11 cellular contexts compared by ENCODE assay signal in genomic region chr15:90645873-90646605, GRCh38.
DNase-seq lines count a peak whose midpoint lies in the region; ATAC-seq and TF ChIP-seq lines count a peak whose summit lies in the region.
"Had no signal": no experiment of that assay in that cellular context is flagged by ENCODE, and none has a peak within 500 bp of the region (broad histone marks: within the 10 kb centered on the region; RNA-seq: fewer than 3 reads in every experiment).

No MANE protein-coding gene starts in this region.

- peaks cover 32% of the 10 kb centered on the region for H3K4me1 Mint-ChIP-seq in activated T-helper 2 cell treated with anti-CD3 and anti-CD28 coated beads, Interferon-gamma antibody, Interleukin-2, Interleukin-4, amounts not matched to agents 10 μg/mL and 5 μg/mL and 100 μg/mL, durations not matched to agents 14 hours and 24 hours and 36 hours (ENCODE audit: low read depth)

- no peak for TF ChIP-seq EP300 in stomach (IDR thresholded peaks at IDR 0.05)

- H3K36me3 ChIP-seq in left lung (peaks cover 0 to 33% of the 10 kb centered on the region in 2 donors), stomach (peaks cover 25 to 44% (median 35%) of the 10 kb centered on the region in 4 donors)

- 67 to 76% (median 72%) methylated on average over 23 of the region's 23 CpGs for WGBS in stomach, 5 donors

- peaks cover 30% of the 10 kb centered on the region for H3K36me3 Mint-ChIP-seq in activated T-helper 2 cell treated with anti-CD3 and anti-CD28 coated beads, Interferon-gamma antibody, Interleukin-2, Interleukin-4, amounts not matched to agents 10 μg/mL and 5 μg/mL and 100 μg/mL, durations not matched to agents 14 hours and 24 hours and 36 hours (ENCODE audit: low read depth)

- no peaks in the 10 kb centered on the region for H3K9me3 ChIP-seq in left lung
- H3K9me3 ChIP-seq in stomach: no peaks in the 10 kb centered on the region

- intact Hi-C loops in activated T-helper 2 cell treated with anti-CD3 and anti-CD28 coated beads, Interferon-gamma antibody, Interleukin-2, Interleukin-4, amounts not matched to agents 10 μg/mL and 5 μg/mL and 100 μg/mL, durations not matched to agents 14 hours and 24 hours and 36 hours (cut with micrococcal nuclease): loop anchor here (5.0 kb wide), 3 partner anchors 106 to 226 kb away; no protein-coding TSS in a partner anchor
- intact Hi-C loops in left lung (cut with DNase I): loop anchor here in 1 of 2 donors (5.0 kb wide), 1 partner anchor 241 kb away; no protein-coding TSS in a partner anchor
- intact Hi-C loops in stomach (cut with DNase I; ENCODE audit: low total_unique reads): no loop called here

- no peaks in the 10 kb centered on the region for H3K27me3 Mint-ChIP-seq in activated T-helper 2 cell treated with anti-CD3 and anti-CD28 coated beads, Interferon-gamma antibody, Interleukin-2, Interleukin-4, amounts not matched to agents 10 μg/mL and 5 μg/mL and 100 μg/mL, durations not matched to agents 14 hours and 24 hours and 36 hours (ENCODE audit: low read depth)

- peak overlapping the region; percentile 62 for H3K27ac Mint-ChIP-seq in activated T-helper 2 cell treated with anti-CD3 and anti-CD28 coated beads, Interferon-gamma antibody, Interleukin-2, Interleukin-4, amounts not matched to agents 10 μg/mL and 5 μg/mL and 100 μg/mL, durations not matched to agents 14 hours and 24 hours and 36 hours

- no peak overlapping the region for H3K4me3 Mint-ChIP-seq in activated T-helper 2 cell treated with anti-CD3 and anti-CD28 coated beads, Interferon-gamma antibody, Interleukin-2, Interleukin-4, amounts not matched to agents 10 μg/mL and 5 μg/mL and 100 μg/mL, durations not matched to agents 14 hours and 24 hours and 36 hours (ENCODE audit: low read depth)

- peaks cover 4 to 30% of the 10 kb centered on the region in 2 donors for H3K4me1 ChIP-seq in left lung
- H3K4me1 ChIP-seq in stomach: peaks cover 0 to 22% (median 6%) of the 10 kb centered on the region in 4 donors

- TF ChIP-seq POLR2A in stomach (IDR thresholded peaks at IDR 0.05): no peak

- H3K27ac ChIP-seq in left lung (no peak overlapping the region), stomach (peak overlapping the region in 2 of 5 donors; percentile 26 to 29)

- peak; percentile 59 for DNase-seq in activated effector memory CD4-positive, alpha-beta T cell treated with anti-CD3 and anti-CD28 coated beads, Interleukin-2, amount 50 U/mL, for 16 hours
- DNase-seq in activated effector memory CD4-positive, alpha-beta T cell treated with Interleukin-2 at 50 U/mL for 16 hours: no peak
- DNase-seq in activated T-helper 2 cell treated with anti-CD3 and anti-CD28 coated beads, Interferon-gamma antibody, Interleukin-2, Interleukin-4, amounts not matched to agents 10 μg/mL and 5 μg/mL and 100 μg/mL, durations not matched to agents 14 hours and 24 hours and 36 hours (ENCODE audit: low spot score): no peak
- DNase-seq in left lung (no peak), stomach (peak; percentile 27), H4 (ENCODE audit: low spot score) (no peak), NCI-H345 treated with DMSO at 0.1 percent for 48 hours (lab: John Stamatoyannopoulos, UW; ENCODE audit: unreplicated experiment) (no peak), NCI-H2029 treated with DMSO at 0.1 percent for 48 hours (lab: John Stamatoyannopoulos, UW) (no peak)
- DNase-seq: activated CD4-positive, alpha-beta T cell treated with anti-CD3 and anti-CD28 coated beads for 48 hours; effector memory CD4-positive, alpha-beta T cell; left cardiac atrium had no signal

- ATAC-seq in left lung: peak; percentile 3
- ATAC-seq: left cardiac atrium had no signal

- H3K9me3 Mint-ChIP-seq in activated T-helper 2 cell treated with anti-CD3 and anti-CD28 coated beads, Interferon-gamma antibody, Interleukin-2, Interleukin-4, amounts not matched to agents 10 μg/mL and 5 μg/mL and 100 μg/mL, durations not matched to agents 14 hours and 24 hours and 36 hours: peaks cover under 1% of the 10 kb centered on the region

- no peak overlapping the region for H3K4me3 ChIP-seq in left lung
- no peak overlapping the region for H3K4me3 ChIP-seq in stomach

- no peaks in the 10 kb centered on the region for H3K27me3 ChIP-seq in left lung
- H3K27me3 ChIP-seq in stomach: no peaks in the 10 kb centered on the region

- TF ChIP-seq CTCF in left lung (IDR thresholded peaks at IDR 0.05) (no peak), stomach (IDR thresholded peaks at IDR 0.05) (no peak)

Comparison
In these comparisons a context has a peak if more than half of its experiments do, and no peak if none do; other contexts are left out.
1. DNase-seq: peak in activated effector memory CD4-positive, alpha-beta T cell treated with anti-CD3 and anti-CD28 coated beads, Interleukin-2, amount 50 U/mL, for 16 hours (single experiment) and stomach (single experiment); none in activated effector memory CD4-positive, alpha-beta T cell treated with Interleukin-2 at 50 U/mL for 16 hours (single experiment), activated T-helper 2 cell treated with anti-CD3 and anti-CD28 coated beads, Interferon-gamma antibody, Interleukin-2, Interleukin-4, amounts not matched to agents 10 μg/mL and 5 μg/mL and 100 μg/mL, durations not matched to agents 14 hours and 24 hours and 36 hours (single experiment), left lung (0 of 2), H4 (single experiment), NCI-H345 treated with DMSO at 0.1 percent for 48 hours (single experiment) and NCI-H2029 treated with DMSO at 0.1 percent for 48 hours (single experiment).